8 cellular contexts compared by ENCODE assay signal in genomic region chr3:119676020-119676419, GRCh38. TPM values are rescaled to one million over a fixed set of nuclear protein-coding genes. Genes with fewer than 3 reads are reported as not detected.
DNase-seq lines count a peak whose midpoint lies in the region; ATAC-seq and TF ChIP-seq lines count a peak whose summit lies in the region.

No MANE protein-coding gene starts in this region.

- peaks cover 28% of the 10 kb centered on the region for H3K36me3 Mint-ChIP-seq in activated CD4-positive, alpha-beta T cell treated with anti-CD3 and anti-CD28 coated beads, Interleukin-2, amount 10 ng/mL, durations not matched to agents 24 days and 14 days (ENCODE audit: low read depth)
- H3K36me3 Mint-ChIP-seq in activated naive CD8-positive, alpha-beta T cell treated with anti-CD3 and anti-CD28 coated beads, Interleukin-2, amount 50 U/mL, for 24 hours (ENCODE audit: low read depth): peaks cover 23% of the 10 kb centered on the region

- peaks cover 13 to 37% (median 31%) of the 10 kb centered on the region in 3 donors for H3K36me3 ChIP-seq in tibial artery

- peaks cover 0 to 17% (median 7%) of the 10 kb centered on the region in 4 donors for H3K4me1 ChIP-seq in tibial artery

- peak overlapping the region; percentile 87 for H3K4me3 Mint-ChIP-seq in activated CD4-positive, alpha-beta T cell treated with anti-CD3 and anti-CD28 coated beads, Interleukin-2, amount 10 ng/mL, durations not matched to agents 24 days and 14 days
- peak overlapping the region; percentile 99 for H3K4me3 Mint-ChIP-seq in activated naive CD8-positive, alpha-beta T cell treated with anti-CD3 and anti-CD28 coated beads, Interleukin-2, amount 50 U/mL, for 24 hours

- ATAC-seq in activated naive CD8-positive, alpha-beta T cell treated with anti-CD3 and anti-CD28 coated beads, Interleukin-2, amount 50 U/mL, for 24 hours: no peak

- peak overlapping the region; percentile 62 to 85 for H3K4me3 ChIP-seq in tibial artery

- no peak for TF ChIP-seq CTCF in tibial artery (IDR thresholded peaks at IDR 0.05)

- intact Hi-C loops in activated CD4-positive, alpha-beta T cell treated with anti-CD3 and anti-CD28 coated beads, Interleukin-2, amount 10 ng/mL, durations not matched to agents 24 days and 14 days (cut with micrococcal nuclease): loop anchor here (1.0 to 5.0 kb wide), 4 partner anchors 75 to 439 kb away; partner anchors contain the start of genes ADPRH and CD80
- intact Hi-C loops in tibial artery (cut with DNase I; ENCODE audit: low total_unique reads): loop anchor here (5.0 to 10.0 kb wide), 2 partner anchors 181 to 214 kb away; partner anchors contain the start of genes TIMMDC1 and TMEM39A

- H3K9me3 ChIP-seq in tibial artery: no peaks in the 10 kb centered on the region

- no peaks in the 10 kb centered on the region for H3K27me3 Mint-ChIP-seq in activated CD4-positive, alpha-beta T cell treated with anti-CD3 and anti-CD28 coated beads, Interleukin-2, amount 10 ng/mL, durations not matched to agents 24 days and 14 days
- peaks cover 3% of the 10 kb centered on the region for H3K27me3 Mint-ChIP-seq in activated naive CD8-positive, alpha-beta T cell treated with anti-CD3 and anti-CD28 coated beads, Interleukin-2, amount 50 U/mL, for 24 hours

- no peak for DNase-seq in activated CD4-positive, alpha-beta T cell treated with anti-CD3 and anti-CD28 coated beads, Interleukin-2, amount 10 ng/mL, durations not matched to agents 24 days and 14 days
- DNase-seq in activated CD4-positive, alpha-beta T cell treated with anti-CD3 and anti-CD28 coated beads, Interleukin-2, amount 50 U/mL, for 48 hours: no peak
- no peak for DNase-seq in activated naive CD8-positive, alpha-beta T cell treated with anti-CD3 and anti-CD28 coated beads, Interleukin-2, amount 50 U/mL, for 24 hours
- no peak for DNase-seq in tibial artery
- DNase-seq in effector CD4-positive, alpha-beta T cell: no peak
- no peak for DNase-seq in OCI-M2 (lab: John Stamatoyannopoulos, UW; ENCODE audit: unreplicated experiment)
- no peak for DNase-seq in ureter (ENCODE audit: low spot score)

- H3K27ac ChIP-seq in layer of hippocampus (ENCODE audit: low read depth, low read length): peak overlapping the region; percentile 92
- H3K27ac ChIP-seq in tibial artery: peak overlapping the region; percentile 81 to 86

- peak overlapping the region; percentile 96 for H3K27ac Mint-ChIP-seq in activated CD4-positive, alpha-beta T cell treated with anti-CD3 and anti-CD28 coated beads, Interleukin-2, amount 10 ng/mL, durations not matched to agents 24 days and 14 days
- H3K27ac Mint-ChIP-seq in activated naive CD8-positive, alpha-beta T cell treated with anti-CD3 and anti-CD28 coated beads, Interleukin-2, amount 50 U/mL, for 24 hours: peak overlapping the region; percentile 95

- no peaks in the 10 kb centered on the region for H3K9me3 Mint-ChIP-seq in activated CD4-positive, alpha-beta T cell treated with anti-CD3 and anti-CD28 coated beads, Interleukin-2, amount 10 ng/mL, durations not matched to agents 24 days and 14 days
- peaks cover 3% of the 10 kb centered on the region for H3K9me3 Mint-ChIP-seq in activated naive CD8-positive, alpha-beta T cell treated with anti-CD3 and anti-CD28 coated beads, Interleukin-2, amount 50 U/mL, for 24 hours

- H3K27me3 ChIP-seq in layer of hippocampus (ENCODE audit: control insufficient read depth, insufficient read depth, low read length) (no peaks in the 10 kb centered on the region), tibial artery (no peaks in the 10 kb centered on the region)

- peaks cover 33% of the 10 kb centered on the region for H3K4me1 Mint-ChIP-seq in activated CD4-positive, alpha-beta T cell treated with anti-CD3 and anti-CD28 coated beads, Interleukin-2, amount 10 ng/mL, durations not matched to agents 24 days and 14 days
- H3K4me1 Mint-ChIP-seq in activated naive CD8-positive, alpha-beta T cell treated with anti-CD3 and anti-CD28 coated beads, Interleukin-2, amount 50 U/mL, for 24 hours: peaks cover 37% of the 10 kb centered on the region

RNA-seq across cellular contexts. Expression of gene COX17, which starts 1.2 kb away (rescaled TPM):
- 61.0 and 70.0 TPM in 2 replicates for total RNA-seq in activated CD4-positive, alpha-beta T cell treated with anti-CD3 and anti-CD28 coated beads, Interleukin-2, amount 10 ng/mL, durations not matched to agents 24 days and 14 days
- total RNA-seq in ureter: 29.7 TPM

RNA-seq across cellular contexts. Expression of gene POPDC2, which starts 15.6 kb away (rescaled TPM):
- 0.63 and 0.66 TPM in 2 replicates for total RNA-seq in activated CD4-positive, alpha-beta T cell treated with anti-CD3 and anti-CD28 coated beads, Interleukin-2, amount 10 ng/mL, durations not matched to agents 24 days and 14 days
- 13.9 TPM for total RNA-seq in ureter

RNA-seq across cellular contexts. Expression of gene CFAP91, which starts 26.8 kb away (rescaled TPM):
- total RNA-seq in activated CD4-positive, alpha-beta T cell treated with anti-CD3 and anti-CD28 coated beads, Interleukin-2, amount 10 ng/mL, durations not matched to agents 24 days and 14 days: 0.26 TPM in 1 of 2 replicates, not detected in the other
- 5.8 TPM for total RNA-seq in ureter
